12 cellular contexts compared by ENCODE assay signal in genomic region chr12:118773956-118774723, GRCh38.
A peak's percentile ranks its signal among the peaks of the same experiment; 100 is the strongest.
DNase-seq lines count a peak whose midpoint lies in the region; ATAC-seq and TF ChIP-seq lines count a peak whose summit lies in the region.
"Had no signal": no experiment of that assay in that cellular context is flagged by ENCODE, and none has a peak within 500 bp of the region (broad histone marks: within the 10 kb centered on the region; RNA-seq: fewer than 3 reads in every experiment).

No MANE protein-coding gene starts in this region.

- peak overlapping the region; percentile 96 for H3K27ac Mint-ChIP-seq in glutamatergic neuron (ENCODE audit: unreplicated experiment)
- no peak overlapping the region for H3K27ac Mint-ChIP-seq in mesothelial cell of epicardium

- H3K27me3 ChIP-seq in HUES64 (ENCODE audit: insufficient read depth, low read length) (peaks cover 45% of the 10 kb centered on the region), sigmoid colon (peaks cover 3 to 27% (median 23%) of the 10 kb centered on the region in 3 donors)

- no peak for ATAC-seq in HG02798 (IDR thresholded peaks at IDR 0.05; ENCODE audit: poor library complexity, unreplicated experiment)
- ATAC-seq: gastrocnemius medialis had no signal

- H3K9me3 ChIP-seq in HUES64 (ENCODE audit: insufficient read depth, low read depth, low read length): no peaks in the 10 kb centered on the region
- peaks cover 0 to 5% (median 0%) of the 10 kb centered on the region in 4 donors for H3K9me3 ChIP-seq in sigmoid colon
- H3K9me3 ChIP-seq: gastrocnemius medialis had no signal

- no peak for TF ChIP-seq CTCF in glutamatergic neuron (IDR thresholded peaks at IDR 0.05; ENCODE audit: partially characterized antibody, unreplicated experiment)
- no peak for TF ChIP-seq CTCF in mesothelial cell of epicardium (IDR thresholded peaks at IDR 0.05; ENCODE audit: unreplicated experiment)
- TF ChIP-seq CTCF in sigmoid colon (IDR thresholded peaks at IDR 0.05): no peak

- H3K27ac ChIP-seq in HUES64 (ENCODE audit: low read depth, low read length) (no peak overlapping the region; the same call in 1 of the 2 replicates), sigmoid colon (no peak overlapping the region)
- H3K27ac ChIP-seq: gastrocnemius medialis had no signal

- H3K36me3 ChIP-seq in HUES64 (ENCODE audit: insufficient read depth, low read length) (no peaks in the 10 kb centered on the region), sigmoid colon (no peaks in the 10 kb centered on the region)
- H3K36me3 ChIP-seq: gastrocnemius medialis had no signal

- H3K9me3 Mint-ChIP-seq in glutamatergic neuron (ENCODE audit: unreplicated experiment): peaks cover 6% of the 10 kb centered on the region
- H3K9me3 Mint-ChIP-seq in mesothelial cell of epicardium: no peaks in the 10 kb centered on the region

- peaks cover 14% of the 10 kb centered on the region for H3K27me3 Mint-ChIP-seq in glutamatergic neuron (ENCODE audit: unreplicated experiment)
- peaks cover 69% of the 10 kb centered on the region for H3K27me3 Mint-ChIP-seq in mesothelial cell of epicardium (ENCODE audit: low read depth)

- H3K4me1 ChIP-seq in HUES64 (ENCODE audit: insufficient read depth, low read length) (peaks cover 18% of the 10 kb centered on the region), sigmoid colon (peaks cover 0 to 4% (median 0%) of the 10 kb centered on the region in 4 donors)
- H3K4me1 ChIP-seq: gastrocnemius medialis had no signal

- peak overlapping the region; percentile 49 for H3K4me3 ChIP-seq in HUES64 (ENCODE audit: low read length)
- H3K4me3 ChIP-seq in sigmoid colon: no peak overlapping the region
- H3K4me3 ChIP-seq: gastrocnemius medialis had no signal

- peak; percentile 97 for DNase-seq in NCI-H2227 (lab: John Stamatoyannopoulos, UW; ENCODE audit: unreplicated experiment)
- peak; percentile 85 for DNase-seq in glutamatergic neuron
- DNase-seq in posterior cingulate gyrus: peak; percentile 35 to 97 (median 80)
- DNase-seq in mesothelial cell of epicardium (ENCODE audit: low spot score in 2 of 2, unreplicated experiment in 2 of 2): no peak
- no peak for DNase-seq in sigmoid colon
- DNase-seq in AG08395 (ENCODE audit: low spot score): no peak
- DNase-seq: activated CD4-positive, CD25-positive, alpha-beta regulatory T cell treated with anti-CD3 and anti-CD28 coated beads, Interleukin-2, amount 50 U/mL, for 72 hours; DND-41; gastrocnemius medialis; stimulated activated CD4-positive, alpha-beta T cell treated with anti-CD3 and anti-CD28 coated beads, Interleukin-12 subunit alpha, Interleukin-12 subunit beta, amount 100 ng/mL, for 4 hours had no signal

- no peak for TF ChIP-seq POLR2A in sigmoid colon (IDR thresholded peaks at IDR 0.05)

- 18% methylated on average over 43 of the region's 43 CpGs for WGBS in HUES64
- WGBS in sigmoid colon, 2 donors: 11 to 26% methylated on average over 43 of the region's 43 CpGs

- H3K36me3 Mint-ChIP-seq in glutamatergic neuron (ENCODE audit: unreplicated experiment) (peaks cover 4% of the 10 kb centered on the region), mesothelial cell of epicardium (no peaks in the 10 kb centered on the region)

- no peak for TF ChIP-seq EP300 in sigmoid colon (IDR thresholded peaks at IDR 0.05)

- intact Hi-C loops in posterior cingulate gyrus (cut with DNase I): no loop called here
- intact Hi-C loops in sigmoid colon (cut with DNase I): no loop called here

- peak overlapping the region; percentile 95 for H3K4me3 Mint-ChIP-seq in glutamatergic neuron (ENCODE audit: unreplicated experiment)
- H3K4me3 Mint-ChIP-seq in mesothelial cell of epicardium: no peak overlapping the region

- H3K9ac ChIP-seq in HUES64 (ENCODE audit: low read depth, low read length): peak overlapping the region; percentile 77

- H3K4me1 Mint-ChIP-seq in glutamatergic neuron (ENCODE audit: low read depth, unreplicated experiment) (peaks cover 20% of the 10 kb centered on the region), mesothelial cell of epicardium (no peaks in the 10 kb centered on the region)

Comparison
In these comparisons a context has a peak if more than half of its experiments do, and no peak if none do; other contexts are left out.
1. DNase-seq: peak in NCI-H2227 (single experiment), glutamatergic neuron (single experiment) and posterior cingulate gyrus (10 of 10); none in mesothelial cell of epicardium (0 of 2), sigmoid colon (single experiment) and AG08395 (single experiment).